Comparison of ENCODE assay signal across 8 cellular contexts in genomic region chr17:17568772-17569195, GRCh38. TPM values are rescaled to one million over a fixed set of nuclear protein-coding genes. Genes with fewer than 3 reads are reported as not detected.
DNase-seq lines count a peak whose midpoint lies in the region; ATAC-seq and TF ChIP-seq lines count a peak whose summit lies in the region.

No MANE protein-coding gene starts in this region.

- H3K4me1 ChIP-seq in HCT116 (ENCODE audit: control insufficient read depth in 1 of 2, insufficient read depth in 2 of 2, low read length in 2 of 2), result no peaks in the 10 kb centered on the region
- no peaks in the 10 kb centered on the region for H3K4me1 ChIP-seq in RWPE2 (ENCODE audit: insufficient read depth, poor library complexity, severe bottlenecking)
- H3K4me1 ChIP-seq in right atrium auricular region, result peaks cover 0 to 69% of the 10 kb centered on the region in 2 donors

- H3K9me3 ChIP-seq in HCT116 (ENCODE audit: control insufficient read depth in 1 of 2, insufficient read depth in 1 of 2, low read depth in 1 of 2, low read length in 2 of 2) (no peaks in the 10 kb centered on the region), RWPE2 (ENCODE audit: severe bottlenecking) (no peaks in the 10 kb centered on the region), right atrium auricular region (no peaks in the 10 kb centered on the region)

- TF ChIP-seq POLR2A in HCT116 (IDR thresholded peaks at IDR 0.05; ENCODE audit: borderline replicate concordance, extremely low read depth, insufficient read depth, insufficient read length), result no peak

- peak; percentile 79 for TF ChIP-seq RAD21 in HCT116 (IDR thresholded peaks at IDR 0.05; ENCODE audit: low read depth)

- TF ChIP-seq CTCF in C4-2B (conservative IDR thresholded peaks at IDR 0.05), result peak; percentile 95
- TF ChIP-seq CTCF in HCT116 (IDR thresholded peaks at IDR 0.05 in 2 of 3, conservative IDR thresholded peaks at IDR 0.05 in 1 of 3; ENCODE audit: borderline replicate concordance in 1 of 3, insufficient read depth in 1 of 3, low read depth in 2 of 3, low read length in 2 of 3), result peak; percentile 74 to 94 (median 86); a peak in 5 of 6 replicates
- TF ChIP-seq CTCF in RWPE2 (IDR thresholded peaks at IDR 0.05; ENCODE audit: poor library complexity, severe bottlenecking), result peak; percentile 55
- TF ChIP-seq CTCF in right atrium auricular region (IDR thresholded peaks at IDR 0.05), result peak; percentile 76 to 79

- no peak overlapping the region for H2AFZ ChIP-seq in HCT116 (ENCODE audit: low read depth, low read length, poor library complexity, severe bottlenecking)

- no peaks in the 10 kb centered on the region for H3K9me2 ChIP-seq in HCT116 (ENCODE audit: insufficient read depth)

- peak; percentile 10 for DNase-seq in HCT116 (ENCODE audit: low read depth, low spot score)
- DNase-seq in RWPE2 (ENCODE audit: low spot score), result no peak
- DNase-seq in activated naive CD4-positive, alpha-beta T cell treated with anti-CD3 and anti-CD28 coated beads, Interleukin-2, amount 50 U/mL, for 16 hours, result peak; percentile 49
- DNase-seq in right atrium auricular region (ENCODE audit: low spot score), result no peak
- peak; percentile 20 to 60 for DNase-seq in stimulated activated CD4-positive, alpha-beta T cell treated with anti-CD3 and anti-CD28 coated beads, Interleukin-12 subunit alpha, Interleukin-12 subunit beta, amount 100 ng/mL, for 24 hours (ENCODE audit: low read depth in 2 of 2)
- DNase-seq in DMS79 treated with DMSO at 0.1 percent for 48 hours (lab: John Stamatoyannopoulos, UW), result no peak

- ATAC-seq in HCT116 (peak; percentile 89), RWPE2 (ENCODE audit: low read depth) (no peak), HG02610 (IDR thresholded peaks at IDR 0.05; ENCODE audit: unreplicated experiment) (no peak)

- no TSS peak for BruUV-seq in HCT116 (replicated peaks; lab: Mats Ljungman, UMichigan)

- POLR2A ChIA-PET in HCT116 (lab: Charles Lee), result no interaction called here

- CTCF ChIA-PET in HCT116 (lab: Charles Lee), result interaction anchor here (1.1 to 2.7 kb wide), 7 partner anchors 19 to 214 kb away, joined by 3 to 20 read pairs (median 3); partner anchors contain the start of gene RASD1

- H4K20me1 ChIP-seq in HCT116 (ENCODE audit: insufficient read depth), result no peaks in the 10 kb centered on the region

- H3K27ac ChIP-seq in C4-2B (peak overlapping the region; percentile 71; the same call in 1 of the 2 replicates), HCT116 (ENCODE audit: low read depth, low read length) (no peak overlapping the region), RWPE2 (ENCODE audit: poor library complexity, severe bottlenecking) (no peak overlapping the region), right atrium auricular region (peak overlapping the region; percentile 88 to 97)

- H3K9ac ChIP-seq in HCT116 (ENCODE audit: low read length), result no peak overlapping the region

- no peak overlapping the region for H3K4me3 ChIP-seq in HCT116 (replicated peaks in 1 of 2; ENCODE audit: low read depth in 1 of 2, low read length in 2 of 2)
- no peak overlapping the region for H3K4me3 ChIP-seq in RWPE2 (ENCODE audit: severe bottlenecking)
- no peak overlapping the region for H3K4me3 ChIP-seq in right atrium auricular region

- H3K27me3 ChIP-seq in HCT116 (ENCODE audit: insufficient read depth, low read length), result no peaks in the 10 kb centered on the region
- no peaks in the 10 kb centered on the region for H3K27me3 ChIP-seq in RWPE2 (ENCODE audit: insufficient read depth, poor library complexity, severe bottlenecking)
- no peaks in the 10 kb centered on the region for H3K27me3 ChIP-seq in right atrium auricular region

- no peaks in the 10 kb centered on the region for H3K36me3 ChIP-seq in HCT116 (ENCODE audit: control insufficient read depth in 1 of 2, insufficient read depth in 2 of 2, low read length in 2 of 2)
- H3K36me3 ChIP-seq in RWPE2 (ENCODE audit: low read depth), result no peaks in the 10 kb centered on the region
- no peaks in the 10 kb centered on the region for H3K36me3 ChIP-seq in right atrium auricular region

- RAD21 ChIA-PET in HCT116 (lab: Charles Lee; ENCODE audit: low non-redundant PET in 1 of 2, low total read pairs in 2 of 2, uncharacterized antibody in 2 of 2, unreplicated experiment in 2 of 2), result interaction anchor here in 1 of 2 experiments (2.2 kb wide), 1 partner anchor 72 kb away, joined by 7 read pairs; no protein-coding TSS in a partner anchor

- H3K4me2 ChIP-seq in HCT116 (ENCODE audit: low read length), result no peak overlapping the region

- intact Hi-C loops in HCT116 (cut with micrococcal nuclease), result no loop called here

- no peaks in the 10 kb centered on the region for H3K79me2 ChIP-seq in HCT116 (ENCODE audit: insufficient read depth, low read length)

TF ChIP-seq in HCT116, 20 proteins besides CTCF, POLR2A, EP300 and RAD21:
- no peak for TF ChIP-seq YY1 (IDR thresholded peaks at IDR 0.05; ENCODE audit: extremely low read depth, insufficient replicate concordance, low read depth, low read length)
- TF ChIP-seq POLR2AphosphoS5 (IDR thresholded peaks at IDR 0.05; ENCODE audit: low read depth, low read length), result no peak
- TF ChIP-seq EZH2phosphoT487 (IDR thresholded peaks at IDR 0.05; ENCODE audit: borderline replicate concordance), result no peak
- TF ChIP-seq ATF3 (IDR thresholded peaks at IDR 0.05), result no peak
- no peak for TF ChIP-seq EZH2 (IDR thresholded peaks at IDR 0.05)
- TF ChIP-seq ZBTB33 (IDR thresholded peaks at IDR 0.05; ENCODE audit: extremely low read depth, insufficient replicate concordance, low read length), result no peak
- no peak for TF ChIP-seq REST (IDR thresholded peaks at IDR 0.05; ENCODE audit: low read depth)
- TF ChIP-seq CEBPB (IDR thresholded peaks at IDR 0.05; ENCODE audit: low read depth), result no peak
- no peak for TF ChIP-seq SRF (IDR thresholded peaks at IDR 0.05; ENCODE audit: low read depth)
- TF ChIP-seq ZNF274 (IDR thresholded peaks at IDR 0.05; ENCODE audit: low read depth, low read length), result no peak
- no peak for TF ChIP-seq MAX (IDR thresholded peaks at IDR 0.05)

RNA-seq across cellular contexts. Expression of gene PEMT, which starts 22.7 kb away (rescaled TPM):
- total RNA-seq in HCT116 (2021; ENCODE audit: unreplicated experiment), result 52.1 TPM
- polyA plus RNA-seq in HCT116 (2012), result 57.0 and 74.0 TPM in 2 replicates
- 10 to 100 TPM; 27.8 to 37.7 TPM for total RNA-seq in right atrium auricular region

Comparison
In these comparisons a context has a peak if more than half of its experiments do, and no peak if none do; other contexts are left out.
1. H3K27ac ChIP-seq: peak in C4-2B (single experiment) and right atrium auricular region (2 of 2); none in HCT116 (single experiment) and RWPE2 (single experiment).
2. DNase-seq: peak in HCT116 (single experiment), activated naive CD4-positive, alpha-beta T cell treated with anti-CD3 and anti-CD28 coated beads, Interleukin-2, amount 50 U/mL, for 16 hours (single experiment) and stimulated activated CD4-positive, alpha-beta T cell treated with anti-CD3 and anti-CD28 coated beads, Interleukin-12 subunit alpha, Interleukin-12 subunit beta, amount 100 ng/mL, for 24 hours (2 of 2); none in RWPE2 (single experiment), right atrium auricular region (single experiment) and DMS79 treated with DMSO at 0.1 percent for 48 hours (single experiment).
3. Peak in every context shown above with its lines, with median percentiles within 50 percentile points of each other: CTCF ChIP-seq.